ENCODE assay signal across 8 cellular contexts in genomic region chr20:35329435-35330139, GRCh38. TPM values are rescaled to one million over a fixed set of nuclear protein-coding genes. Genes with fewer than 3 reads are reported as not detected.
DNase-seq lines count a peak whose midpoint lies in the region; ATAC-seq and TF ChIP-seq lines count a peak whose summit lies in the region.

No MANE protein-coding gene starts in this region.

- peaks cover 30% of the 10 kb centered on the region for H3K4me1 Mint-ChIP-seq in stimulated activated effector memory CD8-positive, alpha-beta T cell treated with anti-CD3 and anti-CD28 coated beads, Interleukin-12 subunit alpha, Interleukin-12 subunit beta, amount 100 ng/mL, for 72 hours

- H3K79me2 ChIP-seq in hepatocyte, result no peaks in the 10 kb centered on the region

- H3K36me3 Mint-ChIP-seq in stimulated activated effector memory CD8-positive, alpha-beta T cell treated with anti-CD3 and anti-CD28 coated beads, Interleukin-12 subunit alpha, Interleukin-12 subunit beta, amount 100 ng/mL, for 72 hours, result no peaks in the 10 kb centered on the region

- no peaks in the 10 kb centered on the region for H3K9me3 Mint-ChIP-seq in stimulated activated effector memory CD8-positive, alpha-beta T cell treated with anti-CD3 and anti-CD28 coated beads, Interleukin-12 subunit alpha, Interleukin-12 subunit beta, amount 100 ng/mL, for 72 hours

- no peaks in the 10 kb centered on the region for H3K36me3 ChIP-seq in hepatocyte (replicated peaks; ENCODE audit: insufficient read depth, low read depth)

- peak overlapping the region; percentile 77 for H3K27ac Mint-ChIP-seq in stimulated activated effector memory CD8-positive, alpha-beta T cell treated with anti-CD3 and anti-CD28 coated beads, Interleukin-12 subunit alpha, Interleukin-12 subunit beta, amount 100 ng/mL, for 72 hours

- peak overlapping the region; percentile 95 for H3K27ac ChIP-seq in hepatocyte
- no peak overlapping the region for H3K27ac ChIP-seq in coronary artery

- no peaks in the 10 kb centered on the region for H4K20me1 ChIP-seq in hepatocyte (ENCODE audit: insufficient read depth, poor library complexity, severe bottlenecking)

- H3K4me1 ChIP-seq in hepatocyte (ENCODE audit: insufficient read depth), result peaks cover 44% of the 10 kb centered on the region

- no peaks in the 10 kb centered on the region for H3K9me2 ChIP-seq in hepatocyte (replicated peaks; ENCODE audit: insufficient read depth)

- ATAC-seq in stimulated activated effector memory CD8-positive, alpha-beta T cell treated with anti-CD3 and anti-CD28 coated beads, Interleukin-12 subunit alpha, Interleukin-12 subunit beta, amount 100 ng/mL, for 72 hours, result peak; percentile 92

- H3K27me3 ChIP-seq in hepatocyte, result no peaks in the 10 kb centered on the region

- H3K4me3 ChIP-seq in NB4 (ENCODE audit: low read depth, low read length) (no peak overlapping the region), hepatocyte (no peak overlapping the region), coronary artery (no peak overlapping the region)

- H3K4me3 Mint-ChIP-seq in stimulated activated effector memory CD8-positive, alpha-beta T cell treated with anti-CD3 and anti-CD28 coated beads, Interleukin-12 subunit alpha, Interleukin-12 subunit beta, amount 100 ng/mL, for 72 hours, result no peak overlapping the region

- no peak overlapping the region for H2AFZ ChIP-seq in hepatocyte

- H3K9me3 ChIP-seq in hepatocyte (ENCODE audit: low read depth), result no peaks in the 10 kb centered on the region

- TF ChIP-seq CTCF in NB4 (IDR thresholded peaks at IDR 0.05; ENCODE audit: low read depth, low read length) (peak; percentile 97), hepatocyte (IDR thresholded peaks at IDR 0.05; ENCODE audit: poor library complexity) (peak; percentile 49), coronary artery (IDR thresholded peaks at IDR 0.05) (no peak)

- no peak for TF ChIP-seq POLR2A in NB4 (IDR thresholded peaks at IDR 0.05; ENCODE audit: extremely low read depth, insufficient read length)

- WGBS in hepatocyte (ENCODE audit: low lambda C conversion rate, missing lambda C conversion rate), result 80% methylated on average over 4 of the region's 4 CpGs

- H3K4me2 ChIP-seq in hepatocyte, result no peak overlapping the region

- DNase-seq in activated CD4-positive, alpha-beta T cell treated with anti-CD3 and anti-CD28 coated beads for 24 hours (ENCODE audit: low read depth in 2 of 2), result peak; percentile 18 to 49
- no peak for DNase-seq in activated CD4-positive, alpha-beta T cell treated with anti-CD3 and anti-CD28 coated beads for 1 hour
- DNase-seq in NB4 (ENCODE audit: low read depth) (peak; percentile 71), hepatocyte (ENCODE audit: low spot score) (peak; percentile 56), KG1 (lab: John Stamatoyannopoulos, UW) (no peak), coronary artery (ENCODE audit: low spot score) (no peak)
- peak; percentile 16 for DNase-seq in activated CD4-positive, alpha-beta T cell treated with anti-CD3 and anti-CD28 coated beads, Interleukin-2, amount 50 U/mL, for 1 hour
- peak; percentile 37 to 81 for DNase-seq in stimulated activated effector memory CD8-positive, alpha-beta T cell treated with anti-CD3 and anti-CD28 coated beads, Interleukin-12 subunit alpha, Interleukin-12 subunit beta, amount 100 ng/mL, for 72 hours (ENCODE audit: low spot score in 2 of 2)

RNA-seq across cellular contexts. Expression of gene FAM83C, which starts 37.4 kb away (rescaled TPM):
- total RNA-seq in hepatocyte, result not detected in 2 replicates
- polyA plus RNA-seq in hepatocyte, result 0.10 TPM in 1 of 2 replicates, not detected in the other

RNA-seq across cellular contexts. Expression of gene EIF6, which starts 45.0 kb away (rescaled TPM):
- 108 and 112 TPM in 2 replicates for total RNA-seq in hepatocyte
- 207 and 230 TPM in 2 replicates for polyA plus RNA-seq in hepatocyte

RNA-seq across cellular contexts. Expression of gene MMP24OS, which starts 51.7 kb away (rescaled TPM):
- 16.9 and 19.0 TPM in 2 replicates for total RNA-seq in hepatocyte
- polyA plus RNA-seq in hepatocyte, result 58.5 and 60.1 TPM in 2 replicates

Comparison
In these comparisons a context has a peak if more than half of its experiments do, and no peak if none do; other contexts are left out.
1. DNase-seq: peak in activated CD4-positive, alpha-beta T cell treated with anti-CD3 and anti-CD28 coated beads for 24 hours (2 of 2), NB4 (single experiment), activated CD4-positive, alpha-beta T cell treated with anti-CD3 and anti-CD28 coated beads, Interleukin-2, amount 50 U/mL, for 1 hour (single experiment), hepatocyte (single experiment) and stimulated activated effector memory CD8-positive, alpha-beta T cell treated with anti-CD3 and anti-CD28 coated beads, Interleukin-12 subunit alpha, Interleukin-12 subunit beta, amount 100 ng/mL, for 72 hours (2 of 2); none in activated CD4-positive, alpha-beta T cell treated with anti-CD3 and anti-CD28 coated beads for 1 hour (single experiment), KG1 (single experiment) and coronary artery (single experiment).